In the genomic region with DNA sequence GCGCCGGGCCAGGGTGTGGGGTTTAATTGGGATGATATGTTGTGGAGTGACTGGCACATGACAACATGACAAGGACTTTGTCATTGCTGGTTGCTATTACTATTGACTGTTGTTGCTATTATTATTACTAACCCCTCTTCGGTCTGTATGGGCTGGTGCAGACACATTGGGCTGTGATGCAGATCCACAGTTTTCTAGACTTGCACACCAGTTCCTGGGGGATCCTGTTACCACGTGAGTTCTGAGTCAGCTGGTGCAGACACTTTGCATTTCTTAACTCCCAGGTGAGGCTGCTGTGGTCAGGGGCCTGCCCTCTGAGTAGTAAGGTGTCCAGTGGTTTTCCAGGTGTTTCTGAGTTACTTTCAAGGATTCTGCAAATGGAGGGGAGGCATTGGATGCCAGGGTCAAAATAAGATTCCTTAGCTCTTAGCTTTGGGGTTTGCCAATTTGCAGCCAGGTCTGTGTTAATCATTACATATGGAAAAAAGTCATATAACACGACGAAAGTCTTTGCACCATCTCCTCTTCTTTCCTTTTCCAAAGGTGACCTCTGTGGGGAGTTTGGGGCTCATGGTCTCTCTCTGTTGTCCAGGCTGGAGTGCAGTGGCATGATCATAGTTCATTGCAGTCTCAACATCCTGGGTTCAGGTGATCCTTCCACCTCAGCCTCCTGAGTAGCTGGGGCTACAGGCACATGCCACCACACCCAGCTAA, we compare ENCODE assay signal across 18 cellular contexts. TPM values are rescaled to one million over a fixed set of nuclear protein-coding genes. Genes with fewer than 3 reads are reported as not detected.
"Had no signal": no experiment of that assay in that cellular context is flagged by ENCODE, and none has a peak within 500 bp of the region (broad histone marks: within the 10 kb centered on the region; RNA-seq: fewer than 3 reads in every experiment).

No MANE protein-coding gene starts in this region.

- H3K36me3 Mint-ChIP-seq: activated CD8-positive, alpha-beta memory T cell treated with anti-CD3 and anti-CD28 coated beads, Interleukin-2, amount 10 ng/mL, durations not matched to agents 7 days and 5 days had no signal

- H3K27me3 Mint-ChIP-seq: activated CD8-positive, alpha-beta memory T cell treated with anti-CD3 and anti-CD28 coated beads, Interleukin-2, amount 10 ng/mL, durations not matched to agents 7 days and 5 days; activated naive CD8-positive, alpha-beta T cell treated with anti-CD3 and anti-CD28 coated beads, Interleukin-2, amount 50 U/mL, for 24 hours had no signal

- DNase-seq: activated CD4-positive, alpha-beta T cell treated with anti-CD3 and anti-CD28 coated beads, Interleukin-2, amount 50 U/mL, for 48 hours; activated CD4-positive, CD25-positive, alpha-beta regulatory T cell treated with anti-CD3 and anti-CD28 coated beads, Interleukin-2, amount 50 U/mL, for 72 hours; activated CD8-positive, alpha-beta memory T cell treated with anti-CD3 and anti-CD28 coated beads, Interleukin-2, amount 10 ng/mL, durations not matched to agents 7 days and 5 days; activated naive CD8-positive, alpha-beta T cell treated with anti-CD3 and anti-CD28 coated beads, Interleukin-2, amount 50 U/mL, for 24 hours; activated T-cell treated with anti-CD3 and anti-CD28 coated beads, Interleukin-2, amount 50 U/mL, for 4 hours; caudate nucleus; cortex of kidney; effector memory CD4-positive, alpha-beta T cell; mesenchymal stem cell; ovary; substantia nigra; transverse colon had no signal

- H3K4me3 ChIP-seq: ascending aorta, ovary, transverse colon had no signal

- H3K36me3 ChIP-seq: ovary, transverse colon had no signal

- H3K27ac Mint-ChIP-seq: activated CD8-positive, alpha-beta memory T cell treated with anti-CD3 and anti-CD28 coated beads, Interleukin-2, amount 10 ng/mL, durations not matched to agents 7 days and 5 days; activated naive CD8-positive, alpha-beta T cell treated with anti-CD3 and anti-CD28 coated beads, Interleukin-2, amount 50 U/mL, for 24 hours; T-helper 2 cell treated with Interferon-gamma antibody and Interleukin-4, amounts not matched to agents 5 μg/mL and 100 μg/mL, for 36 hours had no signal

- H3K4me3 Mint-ChIP-seq: activated CD8-positive, alpha-beta memory T cell treated with anti-CD3 and anti-CD28 coated beads, Interleukin-2, amount 10 ng/mL, durations not matched to agents 7 days and 5 days; activated naive CD8-positive, alpha-beta T cell treated with anti-CD3 and anti-CD28 coated beads, Interleukin-2, amount 50 U/mL, for 24 hours; activated T-cell treated with anti-CD3 and anti-CD28 coated beads, Interleukin-2, amount 50 U/mL, for 4 hours; neural crest cell; T-helper 2 cell treated with Interferon-gamma antibody and Interleukin-4, amounts not matched to agents 5 μg/mL and 100 μg/mL, for 36 hours had no signal

- H3K27me3 ChIP-seq: ascending aorta, ovary, transverse colon had no signal

- ATAC-seq: activated CD8-positive, alpha-beta memory T cell treated with anti-CD3 and anti-CD28 coated beads, Interleukin-2, amount 10 ng/mL, durations not matched to agents 7 days and 5 days; activated naive CD8-positive, alpha-beta T cell treated with anti-CD3 and anti-CD28 coated beads, Interleukin-2, amount 50 U/mL, for 24 hours; activated T-cell treated with anti-CD3 and anti-CD28 coated beads, Interleukin-2, amount 50 U/mL, for 4 hours; left lobe of liver had no signal

- H3K27ac ChIP-seq: ascending aorta, ovary had no signal

- H3K9me3 Mint-ChIP-seq: activated naive CD8-positive, alpha-beta T cell treated with anti-CD3 and anti-CD28 coated beads, Interleukin-2, amount 50 U/mL, for 24 hours; activated T-cell treated with anti-CD3 and anti-CD28 coated beads, Interleukin-2, amount 50 U/mL, for 4 hours; neural crest cell; T-helper 2 cell treated with Interferon-gamma antibody and Interleukin-4, amounts not matched to agents 5 μg/mL and 100 μg/mL, for 36 hours had no signal

RNA-seq across cellular contexts. Expression of a gene that starts 55.3 kb away (rescaled TPM):
- total RNA-seq: ascending aorta, epithelial cell of proximal tubule, glomerular endothelial cell, neural crest cell had no signal
